Comparison of ENCODE assay signal across 23 cellular contexts in the genomic region with DNA sequence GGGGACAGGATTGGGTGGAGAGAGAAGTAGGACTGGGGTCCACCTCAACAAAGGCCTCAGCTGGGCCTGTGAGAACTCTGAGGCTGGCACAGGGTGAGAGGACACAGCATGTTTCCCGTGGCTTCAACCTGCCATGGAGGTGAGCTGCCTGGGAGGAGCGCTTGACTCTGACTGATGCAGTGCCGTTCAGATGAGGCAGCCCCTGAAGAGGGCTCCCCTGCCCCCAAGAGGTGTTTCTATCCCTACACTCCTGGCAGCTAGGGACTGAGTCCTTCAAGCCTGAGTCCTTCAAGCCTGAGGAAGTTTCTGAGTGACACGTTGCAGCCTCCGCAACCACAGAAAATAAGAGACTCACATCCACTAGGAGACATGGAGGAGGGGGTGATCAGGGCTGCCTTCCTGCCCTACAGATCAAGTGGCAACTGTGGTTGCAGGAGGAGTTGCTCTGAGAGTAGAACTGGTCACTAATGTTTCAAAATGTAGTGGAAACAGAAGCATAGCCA. TPM values are rescaled to one million over a fixed set of nuclear protein-coding genes. Genes with fewer than 3 reads are reported as not detected.
DNase-seq lines count a peak whose midpoint lies in the region; ATAC-seq, FAIRE-seq and TF ChIP-seq lines count a peak whose summit lies in the region.
"Had no signal": no experiment of that assay in that cellular context is flagged by ENCODE, and none has a peak within 500 bp of the region (broad histone marks: within the 10 kb centered on the region; RNA-seq: fewer than 3 reads in every experiment).

No MANE protein-coding gene starts in this region.

- H3K27ac ChIP-seq in GM23338 (ENCODE audit: low read depth) = no peak overlapping the region
- H3K27ac ChIP-seq in mesendoderm (ENCODE audit: low read depth, low read length) = no peak overlapping the region
- no peak overlapping the region for H3K27ac ChIP-seq in upper lobe of left lung
- H3K27ac ChIP-seq in pancreas = no peak overlapping the region
- H3K27ac ChIP-seq: GM23248, KMS-11 had no signal

- H3F3A ChIP-seq in GM23338 (replicated peaks; ENCODE audit: low read depth) = no peaks in the 10 kb centered on the region

- WGBS in mesendoderm (ENCODE audit: extremely low coverage, insufficient coverage, low lambda C conversion rate) = no CpG with 5 or more reads among the region's 5 CpGs
- WGBS in upper lobe of left lung, 2 donors = 79 to 87% methylated on average over 2 to 5 of the region's 5 CpGs
- 77 to 87% methylated on average over 5 of the region's 5 CpGs for WGBS in pancreas, 2 donors

- no peak overlapping the region for H2AK5ac ChIP-seq in mesendoderm (ENCODE audit: low read length)

- no peak overlapping the region for H3K4ac ChIP-seq in mesendoderm (ENCODE audit: low read depth, low read length)

- no peak overlapping the region for H2BK5ac ChIP-seq in mesendoderm (ENCODE audit: low read length)

- no peaks in the 10 kb centered on the region for H3K36me3 Mint-ChIP-seq in GM23338 (ENCODE audit: low read depth)
- H3K36me3 Mint-ChIP-seq: IgD-negative memory B cell had no signal

- H2AFZ ChIP-seq in GM23338 = peak overlapping the region; percentile 84; the same call in 1 of the 2 replicates
- H2AFZ ChIP-seq: GM23248 had no signal

- no peak overlapping the region for H3K9ac ChIP-seq in mesendoderm (ENCODE audit: low read length)
- H3K9ac ChIP-seq: GM23248, KMS-11 had no signal

- no peak overlapping the region for H3K4me2 ChIP-seq in GM23338
- no peak overlapping the region for H3K4me2 ChIP-seq in mesendoderm (ENCODE audit: low read length)
- H3K4me2 ChIP-seq: KMS-11 had no signal

- H3K56ac ChIP-seq in mesendoderm (ENCODE audit: low read length) = no peak overlapping the region

- no peaks in the 10 kb centered on the region for H4K20me1 ChIP-seq in GM23338 (replicated peaks; ENCODE audit: insufficient read depth)

- no peaks in the 10 kb centered on the region for H3K4me1 Mint-ChIP-seq in GM23338

- peaks cover 3% of the 10 kb centered on the region for H3K27me3 Mint-ChIP-seq in GM23338 (ENCODE audit: insufficient read depth, low read depth, poor library complexity)

- H3K23ac ChIP-seq in mesendoderm (ENCODE audit: low read length) = no peak overlapping the region

- no peak for TF ChIP-seq POLR2A in upper lobe of left lung (IDR thresholded peaks at IDR 0.05)

- TF ChIP-seq EP300 in upper lobe of left lung (IDR thresholded peaks at IDR 0.05) = no peak

- no peak overlapping the region for H3K18ac ChIP-seq in mesendoderm (ENCODE audit: low read length)

- H3K4me1 ChIP-seq in GM23338 (ENCODE audit: insufficient read depth) = no peaks in the 10 kb centered on the region
- H3K4me1 ChIP-seq in mesendoderm (ENCODE audit: control insufficient read depth, low read depth, low read length) = no peaks in the 10 kb centered on the region
- H3K4me1 ChIP-seq in upper lobe of left lung = no peaks in the 10 kb centered on the region
- no peaks in the 10 kb centered on the region for H3K4me1 ChIP-seq in pancreas

- TF ChIP-seq CTCF in GM23338 (conservative IDR thresholded peaks at IDR 0.05; ENCODE audit: low read depth in 2 of 2) (peak in 1 of 2 experiments; percentile 26; a peak in 2 of 4 replicates), upper lobe of left lung (IDR thresholded peaks at IDR 0.05) (no peak), pancreas (IDR thresholded peaks at IDR 0.05) (no peak)

- no peak overlapping the region for H4K8ac ChIP-seq in mesendoderm (ENCODE audit: low read depth, low read length)

- H3K4me3 Mint-ChIP-seq in GM23338 = no peak overlapping the region

- H4K5ac ChIP-seq in mesendoderm (ENCODE audit: low read length) = no peak overlapping the region

- no peak overlapping the region for H2BK15ac ChIP-seq in mesendoderm (replicated peaks; ENCODE audit: low read depth)

- peak; percentile 14 for DNase-seq in GM23338 (ENCODE audit: low spot score)
- peak; percentile 41 for DNase-seq in UCSD-AML1 (lab: John Stamatoyannopoulos, UW; ENCODE audit: unreplicated experiment)
- peak; percentile 8 for DNase-seq in mesendoderm
- DNase-seq in urothelium cell line (ENCODE audit: low spot score) = no peak
- no peak for DNase-seq in upper lobe of left lung
- DNase-seq in pancreas = no peak
- DNase-seq: Calu3, DND-41, GM23248, HCEC 1CT, MM.1S, NCI-H1048, NCI-H1417, NCI-H1694, NCI-H2029 treated with DMSO at 0.1 percent for 48 hours, NCI-H2227 treated with DMSO at 0.1 percent for 48 hours, NCI-H526 treated with DMSO at 0.1 percent for 48 hours, Right ventricle myocardium superior, RPMI8226 had no signal

- H3K27me3 ChIP-seq in GM23338 (ENCODE audit: insufficient read depth) (no peaks in the 10 kb centered on the region), mesendoderm (ENCODE audit: insufficient read depth, low read length, poor library complexity) (no peaks in the 10 kb centered on the region), upper lobe of left lung (no peaks in the 10 kb centered on the region), pancreas (no peaks in the 10 kb centered on the region)

- H2BK120ac ChIP-seq in mesendoderm (ENCODE audit: low read depth, low read length) = no peak overlapping the region

- peaks cover 8% of the 10 kb centered on the region for H3K9me3 Mint-ChIP-seq in GM23338

- peaks cover 5% of the 10 kb centered on the region; the same call in 1 of the 2 replicates for H3K36me3 ChIP-seq in GM23338 (ENCODE audit: insufficient read depth)
- no peaks in the 10 kb centered on the region for H3K36me3 ChIP-seq in mesendoderm (ENCODE audit: control insufficient read depth, insufficient read depth, low read length)
- H3K36me3 ChIP-seq in upper lobe of left lung = no peaks in the 10 kb centered on the region
- H3K36me3 ChIP-seq in pancreas = peaks cover 0 to 8% (median 0%) of the 10 kb centered on the region in 3 donors

- no peaks in the 10 kb centered on the region for H3K79me2 ChIP-seq in GM23338 (replicated peaks; ENCODE audit: insufficient read depth)
- no peaks in the 10 kb centered on the region for H3K79me2 ChIP-seq in mesendoderm (ENCODE audit: control insufficient read depth, insufficient read depth, low read length)

- H3K9me3 ChIP-seq in upper lobe of left lung (no peaks in the 10 kb centered on the region), pancreas (no peaks in the 10 kb centered on the region)

- H3K4me3 ChIP-seq in GM23338 (no peak overlapping the region), mesendoderm (ENCODE audit: low read length) (no peak overlapping the region), upper lobe of left lung (no peak overlapping the region), pancreas (no peak overlapping the region)
- H3K4me3 ChIP-seq: GM23248 had no signal

- FAIRE-seq in urothelium cell line (lab: Jason Lieb, UNC) = peak; percentile 55
- FAIRE-seq in pancreas (lab: Jason Lieb, UNC) = no peak
- FAIRE-seq: GM18507 had no signal

- ATAC-seq in GM23338 (peak; percentile 93), upper lobe of left lung (ENCODE audit: low FRiP score in 2 of 2) (no peak), GM19035 (IDR thresholded peaks at IDR 0.05; ENCODE audit: unreplicated experiment) (no peak), pancreas (no peak)

- H3K27ac Mint-ChIP-seq in GM23338 = no peak overlapping the region
- H3K27ac Mint-ChIP-seq: IgD-negative memory B cell had no signal

- intact Hi-C loops in pancreas (cut with DNase I) = no loop called here

- no peaks in the 10 kb centered on the region for H3K79me1 ChIP-seq in mesendoderm (ENCODE audit: low read length)

- H3K9me2 ChIP-seq in GM23338 (ENCODE audit: insufficient read depth) = peaks cover 3% of the 10 kb centered on the region; the same call in 1 of the 2 replicates

TF ChIP-seq in GM23338, 12 proteins besides CTCF, POLR2A, EP300 and RAD21 (continues in another document):
- TF ChIP-seq, protein P1, sequence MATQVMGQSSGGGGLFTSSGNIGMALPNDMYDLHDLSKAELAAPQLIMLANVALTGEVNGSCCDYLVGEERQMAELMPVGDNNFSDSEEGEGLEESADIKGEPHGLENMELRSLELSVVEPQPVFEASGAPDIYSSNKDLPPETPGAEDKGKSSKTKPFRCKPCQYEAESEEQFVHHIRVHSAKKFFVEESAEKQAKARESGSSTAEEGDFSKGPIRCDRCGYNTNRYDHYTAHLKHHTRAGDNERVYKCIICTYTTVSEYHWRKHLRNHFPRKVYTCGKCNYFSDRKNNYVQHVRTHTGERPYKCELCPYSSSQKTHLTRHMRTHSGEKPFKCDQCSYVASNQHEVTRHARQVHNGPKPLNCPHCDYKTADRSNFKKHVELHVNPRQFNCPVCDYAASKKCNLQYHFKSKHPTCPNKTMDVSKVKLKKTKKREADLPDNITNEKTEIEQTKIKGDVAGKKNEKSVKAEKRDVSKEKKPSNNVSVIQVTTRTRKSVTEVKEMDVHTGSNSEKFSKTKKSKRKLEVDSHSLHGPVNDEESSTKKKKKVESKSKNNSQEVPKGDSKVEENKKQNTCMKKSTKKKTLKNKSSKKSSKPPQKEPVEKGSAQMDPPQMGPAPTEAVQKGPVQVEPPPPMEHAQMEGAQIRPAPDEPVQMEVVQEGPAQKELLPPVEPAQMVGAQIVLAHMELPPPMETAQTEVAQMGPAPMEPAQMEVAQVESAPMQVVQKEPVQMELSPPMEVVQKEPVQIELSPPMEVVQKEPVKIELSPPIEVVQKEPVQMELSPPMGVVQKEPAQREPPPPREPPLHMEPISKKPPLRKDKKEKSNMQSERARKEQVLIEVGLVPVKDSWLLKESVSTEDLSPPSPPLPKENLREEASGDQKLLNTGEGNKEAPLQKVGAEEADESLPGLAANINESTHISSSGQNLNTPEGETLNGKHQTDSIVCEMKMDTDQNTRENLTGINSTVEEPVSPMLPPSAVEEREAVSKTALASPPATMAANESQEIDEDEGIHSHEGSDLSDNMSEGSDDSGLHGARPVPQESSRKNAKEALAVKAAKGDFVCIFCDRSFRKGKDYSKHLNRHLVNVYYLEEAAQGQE (IDR thresholded peaks at IDR 0.05; ENCODE audit: unreplicated experiment) = no peak
- TF ChIP-seq ZNF114 (CRISPR knock-in tag; IDR thresholded peaks at IDR 0.05) = no peak
- TF ChIP-seq ZNF331 (CRISPR knock-in tag; IDR thresholded peaks at IDR 0.05; ENCODE audit: low read depth) = no peak
- no peak for TF ChIP-seq EZH2 (IDR thresholded peaks at IDR 0.05; ENCODE audit: low read depth, unreplicated experiment)
- no peak for TF ChIP-seq NANOG (IDR thresholded peaks at IDR 0.05; ENCODE audit: borderline replicate concordance)
- TF ChIP-seq JUNB (IDR thresholded peaks at IDR 0.05; ENCODE audit: unreplicated experiment) = no peak

RNA-seq across cellular contexts. Expression of a gene that starts 49.6 kb away (rescaled TPM):
- 52.0 and 58.7 TPM in 2 replicates for total RNA-seq in GM23338 (2014; rRNA removed; shearing (Covaris generic))
- polyA plus RNA-seq in GM23338 (2016; fragmentation: Nextera tagmentation; extraction: Ambion mirVana) (45.1 and 50.5 TPM in 2 replicates), pancreas (1 to 10 TPM; 5.4 to 7.9 TPM)
- 20.2 TPM for polyA plus RNA-seq in mesendoderm (2013, experiment 1 of 2)
- 19.5 TPM for polyA plus RNA-seq in mesendoderm (2013, experiment 2 of 2)
- total RNA-seq in upper lobe of left lung (1 to 10 TPM; 4.1 to 9.4 (median 6.0) TPM), pancreas (1 to 10 TPM; 3.0 to 5.9 (median 3.7) TPM)

Comparison
In these comparisons a context has a peak if more than half of its experiments do, and no peak if none do; other contexts are left out.
1. DNase-seq: peak in GM23338 (single experiment), UCSD-AML1 (single experiment) and mesendoderm (single experiment); none in urothelium cell line (single experiment), upper lobe of left lung (0 of 2) and pancreas (0 of 6).